ENCODE assay signal across 11 cellular contexts in genomic region chr17:77875051-77875780, GRCh38.
A peak's percentile ranks its signal among the peaks of the same experiment; 100 is the strongest.
DNase-seq lines count a peak whose midpoint lies in the region; ATAC-seq and TF ChIP-seq lines count a peak whose summit lies in the region.
"Had no signal": no experiment of that assay in that cellular context is flagged by ENCODE, and none has a peak within 500 bp of the region (broad histone marks: within the 10 kb centered on the region; RNA-seq: fewer than 3 reads in every experiment).

No MANE protein-coding gene starts in this region.

- peak overlapping the region; percentile 29 for H3K4me2 ChIP-seq in trophoblast cell (ENCODE audit: low read length)

- peaks cover 46 to 79% (median 70%) of the 10 kb centered on the region in 3 donors for H3K4me1 Mint-ChIP-seq in CD8-positive, alpha-beta memory T cell

- H2AK5ac ChIP-seq in trophoblast cell (ENCODE audit: low read length), result no peak overlapping the region

- H3K27me3 ChIP-seq in CD8-positive, alpha-beta memory T cell (ENCODE audit: insufficient read depth, low read length, poor library complexity, severe bottlenecking), result no peaks in the 10 kb centered on the region
- H3K27me3 ChIP-seq in trophoblast cell (ENCODE audit: insufficient read depth, low read length) (no peaks in the 10 kb centered on the region), gastrocnemius medialis (no peaks in the 10 kb centered on the region)

- H3K36me3 Mint-ChIP-seq in CD8-positive, alpha-beta memory T cell, result peaks cover 0 to 9% (median 0%) of the 10 kb centered on the region in 3 donors

- no peak overlapping the region for H2AFZ ChIP-seq in trophoblast cell (ENCODE audit: insufficient read depth, low read length, poor library complexity)

- no peak overlapping the region for H2BK5ac ChIP-seq in trophoblast cell (ENCODE audit: low read depth, low read length, poor library complexity)

- no peaks in the 10 kb centered on the region for H3K9me3 ChIP-seq in CD8-positive, alpha-beta memory T cell (ENCODE audit: low read length)
- H3K9me3 ChIP-seq in trophoblast cell (ENCODE audit: insufficient read depth, low read depth, low read length), result peaks cover 10% of the 10 kb centered on the region
- no peaks in the 10 kb centered on the region for H3K9me3 ChIP-seq in gastrocnemius medialis

- peaks cover 92% of the 10 kb centered on the region for H3K4me1 ChIP-seq in CD8-positive, alpha-beta memory T cell (ENCODE audit: insufficient read depth, low read length)
- H3K4me1 ChIP-seq in trophoblast cell (ENCODE audit: control insufficient read depth in 1 of 2, insufficient read depth in 2 of 2, low read length in 2 of 2), result peaks cover 5 to 9% of the 10 kb centered on the region in 2 experiments
- no peaks in the 10 kb centered on the region for H3K4me1 ChIP-seq in gastrocnemius medialis

- TF ChIP-seq CTCF in gastrocnemius medialis (IDR thresholded peaks at IDR 0.05 in 4 of 5, conservative IDR thresholded peaks at IDR 0.05 in 1 of 5), result no peak

- H3K14ac ChIP-seq in trophoblast cell (ENCODE audit: low read length), result no peak overlapping the region

- peaks cover 0 to 10% (median 4%) of the 10 kb centered on the region in 5 donors for H3K9me3 Mint-ChIP-seq in CD8-positive, alpha-beta memory T cell

- H3K79me1 ChIP-seq in trophoblast cell (ENCODE audit: low read length), result peaks cover 3% of the 10 kb centered on the region

- DNase-seq in CD8-positive, alpha-beta memory T cell, result no peak
- peak; percentile 38 for DNase-seq in NCI-H226
- peak; percentile 91 for DNase-seq in epidermal melanocyte (ENCODE audit: insufficient read length, low spot score)
- no peak for DNase-seq in trophoblast cell
- DNase-seq in DMS79 (lab: John Stamatoyannopoulos, UW), result no peak
- DNase-seq in inferior parietal cortex (ENCODE audit: extremely low spot score), result no peak
- DNase-seq in gastrocnemius medialis, result no peak
- DNase-seq: SHP77 treated with DMSO at 0.1 percent for 48 hours; stimulated activated naive CD8-positive, alpha-beta T cell treated with anti-CD3 and anti-CD28 coated beads, Interleukin-15, Interleukin-2, amounts not matched to agents 100 U/mL and 50 U/mL, for 24 hours had no signal

- in situ Hi-C loops in gastrocnemius medialis (cut with MboI; ENCODE audit: low sequenced_read_pairs in 4 of 4), result no loop called here

- no peak overlapping the region for H3K23ac ChIP-seq in trophoblast cell (ENCODE audit: low read length)

- TF ChIP-seq POLR2A in gastrocnemius medialis (IDR thresholded peaks at IDR 0.05), result no peak

- H3K4ac ChIP-seq in trophoblast cell (ENCODE audit: low read depth, low read length), result no peak overlapping the region

- H2BK12ac ChIP-seq in trophoblast cell (ENCODE audit: low read length), result no peak overlapping the region

- H3K27ac Mint-ChIP-seq in CD8-positive, alpha-beta memory T cell, result peak overlapping the region in 5 of 8 donors; percentile 2 to 74 (median 66)
- H3K27ac Mint-ChIP-seq: activated T-helper 1 cell treated with anti-CD3 and anti-CD28 coated beads, Interleukin-12 subunit alpha, Interleukin-12 subunit beta, Interleukin-2, Interleukin-4 antibody, amounts not matched to agents 30 ng/mL and 10 ng/mL and 1 ng/mL, durations not matched to agents 14 hours and 24 hours and 36 hours had no signal

- no peak overlapping the region for H3K4me3 Mint-ChIP-seq in CD8-positive, alpha-beta memory T cell
- H3K4me3 Mint-ChIP-seq: activated T-helper 1 cell treated with anti-CD3 and anti-CD28 coated beads, Interleukin-12 subunit alpha, Interleukin-12 subunit beta, Interleukin-2, Interleukin-4 antibody, amounts not matched to agents 30 ng/mL and 10 ng/mL and 1 ng/mL, durations not matched to agents 14 hours and 24 hours and 36 hours had no signal

- no peaks in the 10 kb centered on the region for H3K27me3 Mint-ChIP-seq in CD8-positive, alpha-beta memory T cell

- H2BK120ac ChIP-seq in trophoblast cell (ENCODE audit: insufficient read depth, low read length, poor library complexity), result no peak overlapping the region

- no peak overlapping the region for H3K27ac ChIP-seq in CD8-positive, alpha-beta memory T cell (ENCODE audit: low read depth, low read length)
- H3K27ac ChIP-seq in trophoblast cell (ENCODE audit: low read depth, low read length) (no peak overlapping the region), gastrocnemius medialis (no peak overlapping the region)

- ATAC-seq in GM21423 (IDR thresholded peaks at IDR 0.05; ENCODE audit: unreplicated experiment) (no peak), gastrocnemius medialis (no peak)

- no peak overlapping the region for H4K91ac ChIP-seq in trophoblast cell (ENCODE audit: low read depth, low read length)

- no peak overlapping the region for H3K18ac ChIP-seq in trophoblast cell (ENCODE audit: low read length)

- WGBS in trophoblast cell (ENCODE audit: extremely low coverage, insufficient coverage, insufficient read length), result no CpG with 5 or more reads among the region's 5 CpGs

- H3K4me3 ChIP-seq in CD8-positive, alpha-beta memory T cell (ENCODE audit: low read length), result no peak overlapping the region
- H3K4me3 ChIP-seq in trophoblast cell (ENCODE audit: low read depth, low read length), result no peak overlapping the region
- H3K4me3 ChIP-seq in gastrocnemius medialis, result no peak overlapping the region

- CTCF ChIA-PET in CD8-positive, alpha-beta memory T cell (lab: Charles Lee), result interaction anchor here (1.1 kb wide), 1 partner anchor 25 kb away, joined by 3 read pairs; no protein-coding TSS in a partner anchor

- H4K12ac ChIP-seq in trophoblast cell (ENCODE audit: low read depth, low read length), result no peak overlapping the region

- POLR2A ChIA-PET in CD8-positive, alpha-beta memory T cell (lab: Charles Lee), result no interaction called here

- intact Hi-C loops in gastrocnemius medialis (cut with DNase I; ENCODE audit: low total_unique reads), result no loop called here

- no peak overlapping the region for H3K9ac ChIP-seq in trophoblast cell (ENCODE audit: low read length)

- no peaks in the 10 kb centered on the region for H3K79me2 ChIP-seq in trophoblast cell (ENCODE audit: control insufficient read depth, insufficient read depth, low read length, poor library complexity)

- H3K36me3 ChIP-seq in CD8-positive, alpha-beta memory T cell (ENCODE audit: insufficient read depth, low read length), result no peaks in the 10 kb centered on the region
- H3K36me3 ChIP-seq in trophoblast cell (ENCODE audit: control insufficient read depth in 1 of 2, insufficient read depth in 2 of 2, low read length in 2 of 2) (no peaks in the 10 kb centered on the region), gastrocnemius medialis (no peaks in the 10 kb centered on the region)

- H4K8ac ChIP-seq in trophoblast cell (ENCODE audit: low read depth, low read length), result no peak overlapping the region

Comparison
In these comparisons a context has a peak if more than half of its experiments do, and no peak if none do; other contexts are left out.
1. DNase-seq: peak in NCI-H226 (single experiment) and epidermal melanocyte (single experiment); none in CD8-positive, alpha-beta memory T cell (0 of 5), trophoblast cell (0 of 2), DMS79 (single experiment), inferior parietal cortex (single experiment) and gastrocnemius medialis (0 of 2).